Comparison of ENCODE assay signal across 20 cellular contexts in genomic region chr9:130391863-130392262, GRCh38. TPM values are rescaled to one million over a fixed set of nuclear protein-coding genes. Genes with fewer than 3 reads are reported as not detected.
A peak's percentile ranks its signal among the peaks of the same experiment; 100 is the strongest.
DNase-seq lines count a peak whose midpoint lies in the region; ATAC-seq and TF ChIP-seq lines count a peak whose summit lies in the region.
"Had no signal": no experiment of that assay in that cellular context is flagged by ENCODE, and none has a peak within 500 bp of the region (broad histone marks: within the 10 kb centered on the region; RNA-seq: fewer than 3 reads in every experiment).

No MANE protein-coding gene starts in this region.

- H3K36me3 ChIP-seq in RWPE2 (ENCODE audit: low read depth), result no peaks in the 10 kb centered on the region
- no peaks in the 10 kb centered on the region for H3K36me3 ChIP-seq in transverse colon
- H3K36me3 ChIP-seq: HAP-1 had no signal

- H4K91ac ChIP-seq in H9 (ENCODE audit: insufficient read length, low read depth, low read length), result no peak overlapping the region

- peaks cover 16 to 23% of the 10 kb centered on the region in 2 experiments for H3K4me1 Mint-ChIP-seq in H9
- H3K4me1 Mint-ChIP-seq in glutamatergic neuron (ENCODE audit: low read depth, unreplicated experiment), result peaks cover 16% of the 10 kb centered on the region
- H3K4me1 Mint-ChIP-seq: CD4-positive, alpha-beta memory T cell had no signal

- WGBS in H9 (ENCODE audit: extremely low coverage, insufficient read length, low lambda C conversion rate), result no CpG with 5 or more reads among the region's 13 CpGs
- 72% methylated on average over 12 of the region's 13 CpGs; no CpG with 5 or more reads in 1 of the 2 donors for WGBS in transverse colon (ENCODE audit: low coverage in 1 of 2), 2 donors

- H3K9me3 ChIP-seq in H9 (ENCODE audit: control insufficient read depth, low read depth, low read length) (no peaks in the 10 kb centered on the region), RWPE2 (ENCODE audit: severe bottlenecking) (no peaks in the 10 kb centered on the region), transverse colon (no peaks in the 10 kb centered on the region)
- H3K9me3 ChIP-seq: A549, HAP-1 had no signal

- no peak overlapping the region for H3T11ph ChIP-seq in H9 (ENCODE audit: low read length)

- no peak overlapping the region for H3K4me3 Mint-ChIP-seq in H9
- no peak overlapping the region for H3K4me3 Mint-ChIP-seq in glutamatergic neuron (ENCODE audit: unreplicated experiment)
- H3K4me3 Mint-ChIP-seq: GM23338, HFFc6 had no signal

- H3K79me1 ChIP-seq in H9 (ENCODE audit: insufficient read depth, low read depth, low read length, poor library complexity, severe bottlenecking), result no peaks in the 10 kb centered on the region

- peaks cover 7 to 43% (median 9%) of the 10 kb centered on the region in 3 experiments for H3K36me3 Mint-ChIP-seq in H9 (ENCODE audit: insufficient read depth in 1 of 3, low read depth in 3 of 3)
- peaks cover 6% of the 10 kb centered on the region for H3K36me3 Mint-ChIP-seq in glutamatergic neuron (ENCODE audit: unreplicated experiment)
- H3K36me3 Mint-ChIP-seq: CD4-positive, alpha-beta memory T cell had no signal

- no peak overlapping the region for H3K56ac ChIP-seq in H9 (ENCODE audit: insufficient read length, low read depth, low read length)

- no peak overlapping the region for H2BK15ac ChIP-seq in H9 (ENCODE audit: low read depth, low read length)

- intact Hi-C loops in left colon (cut with DNase I, micrococcal nuclease) (no loop called here), transverse colon (cut with DNase I; ENCODE audit: low total_unique reads) (no loop called here)

- H3K4me2 ChIP-seq in H9 (ENCODE audit: insufficient read depth, insufficient read length, low read length), result no peak overlapping the region
- H3K4me2 ChIP-seq: A549, GM23338 had no signal

- H2AFZ ChIP-seq in H9 (ENCODE audit: low read length), result no peak overlapping the region
- H2AFZ ChIP-seq: GM23338 had no signal

- H3K79me2 ChIP-seq in H9 (ENCODE audit: insufficient read depth, low read length), result no peaks in the 10 kb centered on the region

- no peak overlapping the region for H2BK120ac ChIP-seq in H9 (ENCODE audit: low read depth, low read length, poor library complexity, severe bottlenecking)

- H3K27ac ChIP-seq in H9 (ENCODE audit: insufficient read length, low read depth, low read length), result no peak overlapping the region
- no peak overlapping the region for H3K27ac ChIP-seq in RWPE2 (ENCODE audit: poor library complexity, severe bottlenecking)
- no peak overlapping the region for H3K27ac ChIP-seq in transverse colon
- H3K27ac ChIP-seq: A549 had no signal

- peaks cover 1% of the 10 kb centered on the region; the same call in 1 of the 2 replicates for H3K27me3 Mint-ChIP-seq in H9 (ENCODE audit: low read depth)
- peaks cover 6% of the 10 kb centered on the region for H3K27me3 Mint-ChIP-seq in glutamatergic neuron (ENCODE audit: unreplicated experiment)

- H3K9ac ChIP-seq in H9 (ENCODE audit: extremely low read depth, insufficient read length, low read length), result no peak overlapping the region

- H3K27ac Mint-ChIP-seq in H9, result peak overlapping the region in 2 of 3 experiments; percentile 49 to 81; a peak in 2 of 7 replicates
- H3K27ac Mint-ChIP-seq in glutamatergic neuron (ENCODE audit: unreplicated experiment), result no peak overlapping the region
- H3K27ac Mint-ChIP-seq: CD4-positive, alpha-beta memory T cell; HFFc6 had no signal

- no peaks in the 10 kb centered on the region for H4K20me1 ChIP-seq in H9 (ENCODE audit: control insufficient read depth, insufficient read depth, insufficient read length)

- H3K14ac ChIP-seq in H9 (ENCODE audit: insufficient read depth, low read length), result no peak overlapping the region

- no peak overlapping the region for H2BK12ac ChIP-seq in H9 (ENCODE audit: insufficient read length, low read depth, low read length)

- DNase-seq in H9 (no peak), RWPE2 (ENCODE audit: low spot score) (peak; percentile 48), left colon (peak; percentile 51 to 55), transverse colon (peak; percentile 51), glutamatergic neuron (no peak), NCI-H226 (no peak)
- DNase-seq: 8988T; ACHN; C1 segment of cervical spinal cord; Calu3; CD4-positive, alpha-beta memory T cell; COR-L47; DMS53; DMS79 treated with DMSO at 0.1 percent for 48 hours; GF-D8; HFFc6 had no signal

- H2BK20ac ChIP-seq in H9 (ENCODE audit: low read depth, low read length, poor library complexity, severe bottlenecking), result no peak overlapping the region

- TF ChIP-seq CTCF in H9 (conservative IDR thresholded peaks at IDR 0.05), result no peak
- no peak for TF ChIP-seq CTCF in RWPE2 (IDR thresholded peaks at IDR 0.05; ENCODE audit: poor library complexity, severe bottlenecking)
- TF ChIP-seq CTCF in transverse colon (IDR thresholded peaks at IDR 0.05), result no peak
- no peak for TF ChIP-seq CTCF in glutamatergic neuron (IDR thresholded peaks at IDR 0.05; ENCODE audit: partially characterized antibody, unreplicated experiment)

- H3K9me3 Mint-ChIP-seq in H9, result no peaks in the 10 kb centered on the region; a peak in 2 of 5 replicates
- H3K9me3 Mint-ChIP-seq in glutamatergic neuron (ENCODE audit: unreplicated experiment), result peaks cover 9% of the 10 kb centered on the region
- H3K9me3 Mint-ChIP-seq: CD4-positive, alpha-beta memory T cell; GM23338; HFFc6 had no signal

- H4K5ac ChIP-seq in H9 (ENCODE audit: insufficient read length, low read depth, low read length), result no peak overlapping the region

- in situ Hi-C loops in transverse colon (cut with MboI; ENCODE audit: low pct_ligation_motif_present in 1 of 4, low pct_unique_long_range_greater_than_20kb in 1 of 4, low sequenced_read_pairs in 3 of 4), result no loop called here

- no peak for ATAC-seq in RWPE2 (ENCODE audit: low read depth)
- ATAC-seq in left colon, result peak; percentile 90
- no peak for ATAC-seq in HG02571 (IDR thresholded peaks at IDR 0.05; ENCODE audit: unreplicated experiment)
- ATAC-seq: A549, GM23338 had no signal

- H3K18ac ChIP-seq in H9 (ENCODE audit: insufficient read length, low read depth, low read length), result no peak overlapping the region

- no peak overlapping the region for H3K23ac ChIP-seq in H9 (ENCODE audit: insufficient read length, low read depth, low read length)

- H4K8ac ChIP-seq in H9 (replicated peaks; ENCODE audit: insufficient read length, low read depth, low read length), result no peak overlapping the region

- H3K4me3 ChIP-seq in RWPE2 (ENCODE audit: severe bottlenecking) (no peak overlapping the region), transverse colon (no peak overlapping the region)
- H3K4me3 ChIP-seq: A549, GM23338, HAP-1 had no signal

- no peak for TF ChIP-seq EP300 in transverse colon (IDR thresholded peaks at IDR 0.05; ENCODE audit: low read depth)

- no peak overlapping the region for H3K4ac ChIP-seq in H9 (ENCODE audit: low read depth, low read length)

- H2AK5ac ChIP-seq in H9 (ENCODE audit: insufficient read length, low read length), result no peak overlapping the region

- no peak for TF ChIP-seq POLR2A in transverse colon (IDR thresholded peaks at IDR 0.05)

- no peaks in the 10 kb centered on the region for H3K4me1 ChIP-seq in H9 (ENCODE audit: insufficient read depth, low read length)
- H3K4me1 ChIP-seq in RWPE2 (ENCODE audit: insufficient read depth, poor library complexity, severe bottlenecking), result peaks cover 2% of the 10 kb centered on the region
- H3K4me1 ChIP-seq in transverse colon, result peaks cover 0 to 8% (median 2%) of the 10 kb centered on the region in 4 donors
- H3K4me1 ChIP-seq: A549, HAP-1 had no signal

- H3K27me3 ChIP-seq in H9 (ENCODE audit: insufficient read depth, low read length), result no peaks in the 10 kb centered on the region
- no peaks in the 10 kb centered on the region for H3K27me3 ChIP-seq in RWPE2 (ENCODE audit: insufficient read depth, poor library complexity, severe bottlenecking)
- no peaks in the 10 kb centered on the region for H3K27me3 ChIP-seq in transverse colon

- H2BK5ac ChIP-seq in H9 (ENCODE audit: insufficient read length, low read length), result no peak overlapping the region

- no peaks in the 10 kb centered on the region for H3K23me2 ChIP-seq in H9 (ENCODE audit: insufficient read length, low read depth, low read length, poor library complexity, severe bottlenecking)

RNA-seq across cellular contexts. Expression of gene ASS1, which starts 52.9 kb away (rescaled TPM):
- 118 and 122 TPM in 2 replicates for total RNA-seq in H9 (2021)
- total RNA-seq in left colon, result 100 to 1,000 TPM; 264 to 515 TPM
- total RNA-seq in transverse colon, result 100 to 1,000 TPM in 3 of 4 donors, 10 to 100 TPM in 1; 57.9 to 345 (median 266) TPM
- total RNA-seq in glutamatergic neuron (ENCODE audit: unreplicated experiment), result 31.5 TPM
- total RNA-seq: CD4-positive, alpha-beta memory T cell had no signal

Comparison
In these comparisons a context has a peak if more than half of its experiments do, and no peak if none do; other contexts are left out.
1. DNase-seq: peak in RWPE2 (single experiment), left colon (2 of 2) and transverse colon (single experiment); none in H9 (single experiment), glutamatergic neuron (single experiment) and NCI-H226 (single experiment).